8 cellular contexts compared by ENCODE assay signal in the genomic region with DNA sequence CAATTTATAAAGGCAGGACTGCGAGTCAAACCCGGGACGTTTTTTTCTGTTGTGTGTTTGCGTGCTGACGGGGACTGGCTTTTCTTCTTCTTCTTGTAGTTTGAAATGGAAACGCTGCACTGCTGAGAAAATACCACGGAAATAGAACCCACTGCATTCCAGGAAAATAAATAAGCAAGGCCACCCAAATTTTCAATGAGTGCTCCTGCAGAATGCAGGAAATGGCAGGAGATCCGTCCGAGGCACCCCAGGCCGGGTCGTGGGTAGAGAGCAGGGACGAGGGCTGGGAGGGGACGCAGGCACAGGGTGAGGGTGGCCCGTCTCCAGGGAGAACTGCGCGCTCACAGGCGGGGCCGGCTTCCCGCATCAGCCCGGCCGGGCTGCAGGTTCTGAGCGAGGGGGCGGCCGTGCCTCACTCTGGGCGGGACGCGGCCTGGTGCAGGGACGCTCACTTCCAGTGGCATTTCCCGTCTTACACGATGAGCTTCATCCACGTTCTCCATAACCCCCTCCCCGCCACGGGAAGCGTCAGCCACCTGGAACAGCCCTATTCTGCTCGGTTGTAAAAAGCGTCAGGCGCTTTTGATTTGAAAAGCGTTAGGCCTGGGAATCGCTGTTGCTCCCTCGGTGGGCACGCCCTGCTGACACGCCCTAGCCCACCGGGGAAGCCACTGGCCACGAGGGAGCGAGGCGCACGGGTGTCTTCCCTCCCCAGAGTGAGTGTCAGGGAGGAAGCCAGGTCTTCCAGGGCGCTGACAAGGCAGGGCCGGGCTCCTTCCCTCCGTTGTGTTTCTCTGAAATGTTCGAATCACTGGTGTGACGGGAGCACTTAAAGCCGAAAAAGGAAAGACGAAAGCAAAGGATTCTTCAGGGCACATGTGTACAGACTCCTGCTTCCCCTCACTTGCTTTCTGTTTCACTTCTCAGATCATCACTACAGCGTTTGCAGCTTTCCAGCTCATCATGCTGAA. TPM values are rescaled to one million over a fixed set of nuclear protein-coding genes. Genes with fewer than 3 reads are reported as not detected.
DNase-seq lines count a peak whose midpoint lies in the region; ATAC-seq and TF ChIP-seq lines count a peak whose summit lies in the region.

No MANE protein-coding gene starts in this region.

- H3K27me3 ChIP-seq in Panc1 (ENCODE audit: control insufficient read depth, insufficient read depth, low read length) = peaks cover 3% of the 10 kb centered on the region; the same call in 1 of the 2 replicates
- no peaks in the 10 kb centered on the region for H3K27me3 ChIP-seq in tibial artery

- TF ChIP-seq CTCF in AG04449 (IDR thresholded peaks at IDR 0.05; ENCODE audit: insufficient read depth, low read length, missing control alignments) (no peak), Panc1 (IDR thresholded peaks at IDR 0.05) (no peak), glutamatergic neuron (IDR thresholded peaks at IDR 0.05; ENCODE audit: partially characterized antibody, unreplicated experiment) (no peak), osteocyte (IDR thresholded peaks at IDR 0.05) (no peak), tibial artery (IDR thresholded peaks at IDR 0.05) (no peak)

- H3K27ac Mint-ChIP-seq in activated naive CD4-positive, alpha-beta T cell treated with anti-CD3 and anti-CD28 coated beads, Interleukin-2, amount 50 U/mL, for 72 hours = peak overlapping the region; percentile 97 to 98
- H3K27ac Mint-ChIP-seq in glutamatergic neuron (ENCODE audit: unreplicated experiment) (no peak overlapping the region), osteocyte (ENCODE audit: unreplicated experiment) (peak overlapping the region; percentile 99)

- H3K4me3 ChIP-seq in AG04449 (ENCODE audit: low read depth, low read length) (peak overlapping the region; percentile 66), Panc1 (ENCODE audit: low read depth in 2 of 2, low read length in 2 of 2) (peak overlapping the region; percentile 48 to 72), tibial artery (peak overlapping the region; percentile 60 to 74)

- H3K4me1 ChIP-seq in Panc1 (ENCODE audit: control insufficient read depth, insufficient read depth, low read length) (peaks cover 5% of the 10 kb centered on the region; the same call in 1 of the 2 replicates), tibial artery (peaks cover 0 to 4% (median 0%) of the 10 kb centered on the region in 4 donors)

- H3K9me3 Mint-ChIP-seq in activated naive CD4-positive, alpha-beta T cell treated with anti-CD3 and anti-CD28 coated beads, Interleukin-2, amount 50 U/mL, for 72 hours = no peaks in the 10 kb centered on the region
- H3K9me3 Mint-ChIP-seq in glutamatergic neuron (ENCODE audit: unreplicated experiment) = peaks cover 2% of the 10 kb centered on the region
- H3K9me3 Mint-ChIP-seq in osteocyte (ENCODE audit: unreplicated experiment) = no peaks in the 10 kb centered on the region

- H3K27me3 Mint-ChIP-seq in glutamatergic neuron (ENCODE audit: unreplicated experiment) (peaks cover 3% of the 10 kb centered on the region), osteocyte (ENCODE audit: unreplicated experiment) (no peaks in the 10 kb centered on the region)

- DNase-seq in AG04449 (ENCODE audit: low read depth, low spot score) = peak; percentile 12
- no peak for DNase-seq in Panc1 (ENCODE audit: low read depth, low spot score)
- DNase-seq in activated naive CD4-positive, alpha-beta T cell treated with anti-CD3 and anti-CD28 coated beads, Interleukin-2, amount 50 U/mL, for 72 hours (ENCODE audit: low spot score in 2 of 2) = peak; percentile 38 to 65
- peak; percentile 50 for DNase-seq in glutamatergic neuron
- no peak for DNase-seq in osteocyte (ENCODE audit: extremely low spot score, unreplicated experiment)
- peak; percentile 48 to 76 for DNase-seq in tibial artery

- no TSS peak for BruUV-seq in Panc1 (replicated peaks; lab: Mats Ljungman, UMichigan)

- peaks cover 5 to 11% of the 10 kb centered on the region in 2 donors for H3K36me3 Mint-ChIP-seq in activated naive CD4-positive, alpha-beta T cell treated with anti-CD3 and anti-CD28 coated beads, Interleukin-2, amount 50 U/mL, for 72 hours
- H3K36me3 Mint-ChIP-seq in glutamatergic neuron (ENCODE audit: unreplicated experiment) = no peaks in the 10 kb centered on the region
- H3K36me3 Mint-ChIP-seq in osteocyte (ENCODE audit: unreplicated experiment) = no peaks in the 10 kb centered on the region

- POLR2A ChIA-PET in AG04449 (lab: Yijun Ruan, JAX) = no interaction called here
- POLR2A ChIA-PET in Panc1 (lab: Charles Lee) = no interaction called here

- H3K4me3 Mint-ChIP-seq in glutamatergic neuron (ENCODE audit: unreplicated experiment) = peak overlapping the region; percentile 75
- peak overlapping the region; percentile 89 for H3K4me3 Mint-ChIP-seq in osteocyte (ENCODE audit: unreplicated experiment)

- no peaks in the 10 kb centered on the region for H3K36me3 ChIP-seq in Panc1 (ENCODE audit: control insufficient read depth, insufficient read depth, low read length)
- H3K36me3 ChIP-seq in tibial artery = no peaks in the 10 kb centered on the region

- CTCF ChIA-PET in AG04449 (lab: Yijun Ruan, JAX) (interaction anchor here (2.0 to 6.7 kb wide), 2 partner anchors 10 to 118 kb away, joined by 7 to 67 read pairs; no protein-coding TSS in a partner anchor), Panc1 (lab: Charles Lee) (no interaction called here)

- ATAC-seq in GM18868 (IDR thresholded peaks at IDR 0.05; ENCODE audit: unreplicated experiment) = peak; percentile 87
- ATAC-seq in HG03097 (IDR thresholded peaks at IDR 0.05; ENCODE audit: low FRiP score, unreplicated experiment) = peak; percentile 79
- ATAC-seq in Panc1 = peak; percentile 93
- peak; percentile 89 to 91 for ATAC-seq in activated naive CD4-positive, alpha-beta T cell treated with anti-CD3 and anti-CD28 coated beads, Interleukin-2, amount 50 U/mL, for 72 hours

- H3K4me1 Mint-ChIP-seq in glutamatergic neuron (ENCODE audit: low read depth, unreplicated experiment) (peaks cover 5% of the 10 kb centered on the region), osteocyte (ENCODE audit: unreplicated experiment) (peaks cover 56% of the 10 kb centered on the region)

- H3K27ac ChIP-seq in Panc1 (ENCODE audit: low read length) = peak overlapping the region; percentile 36
- H3K27ac ChIP-seq in tibial artery = peak overlapping the region; percentile 78 to 85

- in situ Hi-C loops in Panc1 (cut with HindIII; ENCODE audit: low pct_unique_long_range_greater_than_20kb, low sequenced_read_pairs) = no loop called here

- no peaks in the 10 kb centered on the region for H3K9me3 ChIP-seq in Panc1 (ENCODE audit: control insufficient read depth, insufficient read depth, low read depth, low read length)
- no peaks in the 10 kb centered on the region for H3K9me3 ChIP-seq in tibial artery

- intact Hi-C loops in Panc1 (cut with micrococcal nuclease; ENCODE audit: unreplicated experiment) = no loop called here
- intact Hi-C loops in tibial artery (cut with DNase I; ENCODE audit: low total_unique reads) = no loop called here

RNA-seq across cellular contexts. Expression of a gene that starts 17.9 kb away (rescaled TPM):
- 30.5 TPM for total RNA-seq in Panc1 (2021; ENCODE audit: unreplicated experiment)
- polyA plus RNA-seq in Panc1 (2012; ENCODE audit: insufficient read length) = 19.5 TPM
- total RNA-seq in activated naive CD4-positive, alpha-beta T cell treated with anti-CD3 and anti-CD28 coated beads, Interleukin-2, amount 50 U/mL, for 72 hours = 10 to 100 TPM; 30.7 to 49.3 TPM
- total RNA-seq in glutamatergic neuron (ENCODE audit: unreplicated experiment) = 31.3 TPM
- total RNA-seq in osteocyte = 29.9 and 30.1 TPM in 2 replicates

RNA-seq across cellular contexts. Expression of a gene that starts 54.0 kb away (rescaled TPM):
- 0.74 TPM for total RNA-seq in Panc1 (2021; ENCODE audit: unreplicated experiment)
- polyA plus RNA-seq in Panc1 (2012; ENCODE audit: insufficient read length) = not detected
- total RNA-seq in activated naive CD4-positive, alpha-beta T cell treated with anti-CD3 and anti-CD28 coated beads, Interleukin-2, amount 50 U/mL, for 72 hours = 1 to 10 TPM; 1.6 to 1.9 TPM
- total RNA-seq in glutamatergic neuron (ENCODE audit: unreplicated experiment) = 1.1 TPM
- total RNA-seq in osteocyte = 1.3 and 1.8 TPM in 2 replicates

Comparison
In these comparisons a context has a peak if more than half of its experiments do, and no peak if none do; other contexts are left out.
1. DNase-seq: peak in AG04449 (single experiment), activated naive CD4-positive, alpha-beta T cell treated with anti-CD3 and anti-CD28 coated beads, Interleukin-2, amount 50 U/mL, for 72 hours (2 of 2), glutamatergic neuron (single experiment) and tibial artery (2 of 2); none in Panc1 (single experiment) and osteocyte (single experiment).
2. Peak in every context shown above with its lines, with median percentiles within 50 percentile points of each other: H3K4me3 ChIP-seq and ATAC-seq.